1 cellular context compared by ENCODE assay signal in genomic region chr18:36207969-36208368, GRCh38. TPM values are rescaled to one million over a fixed set of nuclear protein-coding genes. Genes with fewer than 3 reads are reported as not detected.
"Had no signal": no experiment of that assay in that cellular context is flagged by ENCODE, and none has a peak within 500 bp of the region (broad histone marks: within the 10 kb centered on the region; RNA-seq: fewer than 3 reads in every experiment).

No MANE protein-coding gene starts in this region.

RNA-seq across cellular contexts. Expression of gene MOCOS, which starts 20.7 kb away (rescaled TPM):
- total RNA-seq: G401 had no signal
